ENCODE assay signal across 19 cellular contexts in genomic region chr10:6067457-6067856, GRCh38. TPM values are rescaled to one million over a fixed set of nuclear protein-coding genes. Genes with fewer than 3 reads are reported as not detected.
A peak's percentile ranks its signal among the peaks of the same experiment; 100 is the strongest.
DNase-seq lines count a peak whose midpoint lies in the region; ATAC-seq and FAIRE-seq lines count a peak whose summit lies in the region.
"Had no signal": no experiment of that assay in that cellular context is flagged by ENCODE, and none has a peak within 500 bp of the region (broad histone marks: within the 10 kb centered on the region; RNA-seq: fewer than 3 reads in every experiment).

No MANE protein-coding gene starts in this region.

- H3K36me3 Mint-ChIP-seq in activated T-cell treated with anti-CD3 and anti-CD28 coated beads, Interleukin-2, amount 50 U/mL, for 4 hours (ENCODE audit: insufficient read depth) = peaks cover 3% of the 10 kb centered on the region

- peak; percentile 20 to 22 for DNase-seq in activated T-cell treated with anti-CD3 and anti-CD28 coated beads, Interleukin-2, amount 50 U/mL, for 48 hours
- no peak for DNase-seq in activated T-cell treated with anti-CD3 and anti-CD28 coated beads, Interleukin-2, amount 50 U/mL, for 4 hours
- DNase-seq in GM19239 (ENCODE audit: insufficient read length, low spot score) (no peak), HTR-8/SVneo (ENCODE audit: insufficient read length, low spot score) (no peak)
- peak; percentile 51 for DNase-seq in activated CD8-positive, alpha-beta memory T cell treated with anti-CD3 and anti-CD28 coated beads, Interleukin-2, amount 50 U/mL, for 48 hours
- peak; percentile 24 for DNase-seq in stimulated activated CD8-positive, alpha-beta memory T cell treated with anti-CD3 and anti-CD28 coated beads, Interleukin-4, amount 100 ng/mL, for 48 hours
- DNase-seq: DMS153, GOT3, kidney glomerular epithelial cell, NCI-H146, NCI-H2171 treated with DMSO at 0.1 percent for 48 hours, OCI-M1, SHP77 treated with DMSO at 0.1 percent for 48 hours, WERI-Rb-1 had no signal

- H3K4me3 Mint-ChIP-seq in activated T-cell treated with anti-CD3 and anti-CD28 coated beads, Interleukin-2, amount 50 U/mL, for 4 hours = no peak overlapping the region

- ATAC-seq in activated T-cell treated with anti-CD3 and anti-CD28 coated beads, Interleukin-2, amount 50 U/mL, for 4 hours = no peak
- no peak for ATAC-seq in GM21825 (IDR thresholded peaks at IDR 0.05; ENCODE audit: unreplicated experiment)
- ATAC-seq in GM18868 (IDR thresholded peaks at IDR 0.05; ENCODE audit: unreplicated experiment) = no peak
- ATAC-seq: sciatic nerve had no signal

- FAIRE-seq in GM19239 (lab: Jason Lieb, UNC) = peak; percentile 58
- no peak for FAIRE-seq in HTR-8/SVneo (lab: Jason Lieb, UNC)
- FAIRE-seq: G401.6 had no signal

- peaks cover 84% of the 10 kb centered on the region for H3K4me1 Mint-ChIP-seq in activated T-cell treated with anti-CD3 and anti-CD28 coated beads, Interleukin-2, amount 50 U/mL, for 4 hours (ENCODE audit: low read depth)

- H3K27me3 Mint-ChIP-seq in activated T-cell treated with anti-CD3 and anti-CD28 coated beads, Interleukin-2, amount 50 U/mL, for 4 hours (ENCODE audit: low read depth) = no peaks in the 10 kb centered on the region

- H3K9me3 Mint-ChIP-seq in activated T-cell treated with anti-CD3 and anti-CD28 coated beads, Interleukin-2, amount 50 U/mL, for 4 hours = no peaks in the 10 kb centered on the region

RNA-seq across cellular contexts. Expression of gene IL2RA, which starts 5.3 kb away (rescaled TPM):
- total RNA-seq in activated T-cell treated with anti-CD3 and anti-CD28 coated beads, Interleukin-2, amount 50 U/mL, for 4 hours = 100 to 1,000 TPM; 639 to 698 (median 653) TPM
- total RNA-seq: M059J had no signal

RNA-seq across cellular contexts. Expression of gene RBM17, which starts 21.4 kb away (rescaled TPM):
- total RNA-seq in activated T-cell treated with anti-CD3 and anti-CD28 coated beads, Interleukin-2, amount 50 U/mL, for 4 hours = 100 to 1,000 TPM; 231 to 261 (median 237) TPM

Comparison
In these comparisons a context has a peak if more than half of its experiments do, and no peak if none do; other contexts are left out.
1. DNase-seq: peak in activated T-cell treated with anti-CD3 and anti-CD28 coated beads, Interleukin-2, amount 50 U/mL, for 48 hours (2 of 2), activated CD8-positive, alpha-beta memory T cell treated with anti-CD3 and anti-CD28 coated beads, Interleukin-2, amount 50 U/mL, for 48 hours (single experiment) and stimulated activated CD8-positive, alpha-beta memory T cell treated with anti-CD3 and anti-CD28 coated beads, Interleukin-4, amount 100 ng/mL, for 48 hours (single experiment); none in activated T-cell treated with anti-CD3 and anti-CD28 coated beads, Interleukin-2, amount 50 U/mL, for 4 hours (single experiment), GM19239 (single experiment) and HTR-8/SVneo (single experiment).